ENCODE assay signal across 10 cellular contexts in the genomic region with DNA sequence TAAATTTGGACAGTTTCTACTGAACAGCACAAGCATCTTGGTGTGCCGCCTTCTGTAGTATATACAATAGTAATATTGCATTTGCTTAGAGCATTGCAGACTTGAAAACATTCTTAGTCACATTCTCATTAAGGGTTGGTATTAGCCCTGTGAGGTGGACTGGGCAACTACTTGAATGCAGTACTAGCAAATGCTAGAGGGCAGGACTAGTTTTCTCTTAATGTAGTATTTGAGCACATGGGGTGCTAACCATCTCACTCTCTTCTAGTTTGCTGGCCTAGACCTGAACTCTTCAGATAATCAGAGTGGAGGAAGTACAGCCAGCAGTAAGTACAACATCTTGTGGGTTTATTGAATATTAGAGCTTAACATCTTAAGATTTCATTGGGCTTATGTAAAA. TPM values are rescaled to one million over a fixed set of nuclear protein-coding genes. Genes with fewer than 3 reads are reported as not detected.
DNase-seq lines count a peak whose midpoint lies in the region; ATAC-seq, FAIRE-seq and TF ChIP-seq lines count a peak whose summit lies in the region.
"Had no signal": no experiment of that assay in that cellular context is flagged by ENCODE, and none has a peak within 500 bp of the region (broad histone marks: within the 10 kb centered on the region; RNA-seq: fewer than 3 reads in every experiment).

No MANE protein-coding gene starts in this region.

- peak overlapping the region; percentile 95 for H3K4me3 ChIP-seq in A549
- H3K4me3 ChIP-seq in HEK293 (ENCODE audit: low read depth, low read length) = peak overlapping the region; percentile 68
- H3K4me3 ChIP-seq in mesendoderm (ENCODE audit: low read length) = no peak overlapping the region

- peak in 1 of 2 experiments; percentile 12 for DNase-seq in A549 (ENCODE audit: low read depth in 1 of 2, low spot score in 1 of 2)
- no peak for DNase-seq in mesendoderm
- DNase-seq in CD1c-positive myeloid dendritic cell (ENCODE audit: extremely low spot score) = no peak
- DNase-seq in stimulated activated CD4-positive, alpha-beta T cell treated with anti-CD3 and anti-CD28 coated beads, Interleukin-2, amount 100 ng/mL, for 48 hours = no peak
- no peak for DNase-seq in NCI-H345 (lab: John Stamatoyannopoulos, UW)
- DNase-seq: kidney glomerular epithelial cell had no signal

- ATAC-seq in A549 (no peak), HG03139 (IDR thresholded peaks at IDR 0.05; ENCODE audit: unreplicated experiment) (no peak)

- H4K5ac ChIP-seq in mesendoderm (ENCODE audit: low read length) = no peak overlapping the region

- peak overlapping the region; percentile 88 to 98 (median 95) for H3K4me3 Mint-ChIP-seq in brain

- H3K56ac ChIP-seq in mesendoderm (ENCODE audit: low read length) = no peak overlapping the region

- peak overlapping the region in 2 of 5 experiments; percentile 8 to 51 for H3K27ac Mint-ChIP-seq in brain

- CTCF ChIA-PET in A549 (lab: Yijun Ruan, JAX) = interaction anchor here (0.6 to 1.6 kb wide), 4 partner anchors 26 to 101 kb away, joined by 3 read pairs; no protein-coding TSS in a partner anchor
- CTCF ChIA-PET in HEK293 (lab: Yijun Ruan, JAX) = interaction anchor here (0.6 to 2.0 kb wide), 2 partner anchors 35 to 120 kb away, joined by 3 to 8 read pairs; no protein-coding TSS in a partner anchor

- no peak overlapping the region for H3K23ac ChIP-seq in mesendoderm (ENCODE audit: low read length)

- H3K4ac ChIP-seq in mesendoderm (ENCODE audit: low read depth, low read length) = no peak overlapping the region

- no peaks in the 10 kb centered on the region for H3K27me3 ChIP-seq in mesendoderm (ENCODE audit: insufficient read depth, low read length, poor library complexity)

- peaks cover 9% of the 10 kb centered on the region for H3K27me3 Mint-ChIP-seq in brain

- H3K27ac ChIP-seq in A549 = no peak overlapping the region
- H3K27ac ChIP-seq in HEK293 (ENCODE audit: extremely low read depth, low read depth, low read length) = no peak overlapping the region
- H3K27ac ChIP-seq in mesendoderm (ENCODE audit: low read depth, low read length) = no peak overlapping the region

- H3K9me3 ChIP-seq in A549 = no peaks in the 10 kb centered on the region
- no peaks in the 10 kb centered on the region for H3K9me3 ChIP-seq in HEK293 (ENCODE audit: control insufficient read depth, insufficient read depth, low read depth, low read length)

- H2BK5ac ChIP-seq in mesendoderm (ENCODE audit: low read length) = no peak overlapping the region

- H3K36me3 Mint-ChIP-seq in brain = peaks cover 40% of the 10 kb centered on the region

- H3K4me2 ChIP-seq in A549 (peak overlapping the region; percentile 96), mesendoderm (ENCODE audit: low read length) (no peak overlapping the region)

- H3K18ac ChIP-seq in mesendoderm (ENCODE audit: low read length) = no peak overlapping the region

- H3K4me1 Mint-ChIP-seq in brain = peaks cover 57% of the 10 kb centered on the region

- peaks cover 45 to 61% of the 10 kb centered on the region in 2 experiments for H3K36me3 ChIP-seq in HEK293 (ENCODE audit: control insufficient read depth in 2 of 2, insufficient read depth in 1 of 2, low read length in 2 of 2)
- H3K36me3 ChIP-seq in mesendoderm (ENCODE audit: control insufficient read depth, insufficient read depth, low read length) = peaks cover 3% of the 10 kb centered on the region

- no peak for TF ChIP-seq EP300 in A549 (IDR thresholded peaks at IDR 0.05)

- H3K79me1 ChIP-seq in mesendoderm (ENCODE audit: low read length) = no peaks in the 10 kb centered on the region

- H2BK120ac ChIP-seq in mesendoderm (ENCODE audit: low read depth, low read length) = no peak overlapping the region

- no peak for TF ChIP-seq RAD21 in A549 (conservative IDR thresholded peaks at IDR 0.05 in 1 of 2, IDR thresholded peaks at IDR 0.05 in 1 of 2)

- H3K79me2 ChIP-seq in mesendoderm (ENCODE audit: control insufficient read depth, insufficient read depth, low read length) = peaks cover 64% of the 10 kb centered on the region

- H3K4me1 ChIP-seq in A549 (peaks cover 47% of the 10 kb centered on the region), HEK293 (ENCODE audit: control insufficient read depth, insufficient read depth, low read length) (peaks cover 10% of the 10 kb centered on the region), mesendoderm (ENCODE audit: control insufficient read depth, low read depth, low read length) (no peaks in the 10 kb centered on the region)

- no peak for TF ChIP-seq CTCF in A549 (IDR thresholded peaks at IDR 0.05)
- TF ChIP-seq CTCF in HEK293 (tag by site-specific recombination; IDR thresholded peaks at IDR 0.05) = no peak
- TF ChIP-seq CTCF in brain (conservative IDR thresholded peaks at IDR 0.05) = no peak

- H2BK15ac ChIP-seq in mesendoderm (replicated peaks; ENCODE audit: low read depth) = no peak overlapping the region

- no peak overlapping the region for H2AK5ac ChIP-seq in mesendoderm (ENCODE audit: low read length)

- FAIRE-seq in A549 (lab: Jason Lieb, UNC) = no peak
- FAIRE-seq: G401.6 had no signal

- peaks cover 0 to 14% (median 0%) of the 10 kb centered on the region in 5 experiments for H3K9me3 Mint-ChIP-seq in brain

- H3K9ac ChIP-seq in mesendoderm (ENCODE audit: low read length) = peak overlapping the region; percentile 22

- no peak for TF ChIP-seq POLR2A in A549 (IDR thresholded peaks at IDR 0.05; ENCODE audit: low read length)

- 22% methylated on average over 1 of the region's 1 CpG for WGBS in A549 (ENCODE audit: missing lambda C conversion rate)
- WGBS in mesendoderm (ENCODE audit: extremely low coverage, insufficient coverage, low lambda C conversion rate) = no CpG with 5 or more reads among the region's 1 CpG

- H4K8ac ChIP-seq in mesendoderm (ENCODE audit: low read depth, low read length) = no peak overlapping the region

- POLR2A ChIA-PET in A549 (lab: Yijun Ruan, JAX) = no interaction called here
- POLR2A ChIA-PET in HEK293 (lab: Yijun Ruan, JAX) = interaction anchor here (0.7 to 2.5 kb wide), 3 partner anchors 47 to 168 kb away, joined by 3 to 11 read pairs (median 5); no protein-coding TSS in a partner anchor

TF ChIP-seq in A549, 52 proteins besides CTCF, POLR2A, EP300 and RAD21:
- TF ChIP-seq, protein P1, sequence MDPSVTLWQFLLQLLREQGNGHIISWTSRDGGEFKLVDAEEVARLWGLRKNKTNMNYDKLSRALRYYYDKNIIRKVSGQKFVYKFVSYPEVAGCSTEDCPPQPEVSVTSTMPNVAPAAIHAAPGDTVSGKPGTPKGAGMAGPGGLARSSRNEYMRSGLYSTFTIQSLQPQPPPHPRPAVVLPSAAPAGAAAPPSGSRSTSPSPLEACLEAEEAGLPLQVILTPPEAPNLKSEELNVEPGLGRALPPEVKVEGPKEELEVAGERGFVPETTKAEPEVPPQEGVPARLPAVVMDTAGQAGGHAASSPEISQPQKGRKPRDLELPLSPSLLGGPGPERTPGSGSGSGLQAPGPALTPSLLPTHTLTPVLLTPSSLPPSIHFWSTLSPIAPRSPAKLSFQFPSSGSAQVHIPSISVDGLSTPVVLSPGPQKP (IDR thresholded peaks at IDR 0.05; ENCODE audit: low read depth, low read length) = no peak
- TF ChIP-seq CEBPB (IDR thresholded peaks at IDR 0.05) = no peak

TF ChIP-seq in HEK293, 187 proteins besides CTCF, POLR2A, EP300 and RAD21:
- TF ChIP-seq ZNF394 (tag by site-specific recombination; IDR thresholded peaks at IDR 0.05; ENCODE audit: borderline replicate concordance) = no peak
- TF ChIP-seq ZNF521 (tag by site-specific recombination; IDR thresholded peaks at IDR 0.05) = no peak
- no peak for TF ChIP-seq ZNF510 (tag by site-specific recombination; IDR thresholded peaks at IDR 0.05; ENCODE audit: insufficient replicate concordance)
- TF ChIP-seq SP2 (tag by site-specific recombination; IDR thresholded peaks at IDR 0.05) = no peak
- TF ChIP-seq ZNF623 (tag by site-specific recombination; IDR thresholded peaks at IDR 0.05) = no peak
- TF ChIP-seq ZNF155 (tag by site-specific recombination; IDR thresholded peaks at IDR 0.05) = no peak
- no peak for TF ChIP-seq ZNF658 (tag by site-specific recombination; IDR thresholded peaks at IDR 0.05)
- TF ChIP-seq, protein P2, sequence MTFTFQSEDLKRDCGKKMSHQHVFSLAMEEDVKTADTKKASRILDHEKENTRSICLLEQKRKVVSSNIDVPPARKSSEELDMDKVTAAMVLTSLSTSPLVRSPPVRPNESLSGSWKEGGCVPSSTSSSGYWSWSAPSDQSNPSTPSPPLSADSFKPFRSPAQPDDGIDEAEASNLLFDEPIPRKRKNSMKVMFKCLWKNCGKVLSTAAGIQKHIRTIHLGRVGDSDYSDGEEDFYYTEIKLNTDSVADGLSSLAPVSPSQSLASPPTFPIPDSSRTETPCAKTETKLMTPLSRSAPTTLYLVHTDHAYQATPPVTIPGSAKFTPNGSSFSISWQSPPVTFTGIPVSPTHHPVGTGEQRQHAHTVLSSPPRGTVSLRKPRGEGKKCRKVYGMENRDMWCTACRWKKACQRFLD (tag by site-specific recombination; IDR thresholded peaks at IDR 0.05) = no peak
- TF ChIP-seq, protein P3, sequence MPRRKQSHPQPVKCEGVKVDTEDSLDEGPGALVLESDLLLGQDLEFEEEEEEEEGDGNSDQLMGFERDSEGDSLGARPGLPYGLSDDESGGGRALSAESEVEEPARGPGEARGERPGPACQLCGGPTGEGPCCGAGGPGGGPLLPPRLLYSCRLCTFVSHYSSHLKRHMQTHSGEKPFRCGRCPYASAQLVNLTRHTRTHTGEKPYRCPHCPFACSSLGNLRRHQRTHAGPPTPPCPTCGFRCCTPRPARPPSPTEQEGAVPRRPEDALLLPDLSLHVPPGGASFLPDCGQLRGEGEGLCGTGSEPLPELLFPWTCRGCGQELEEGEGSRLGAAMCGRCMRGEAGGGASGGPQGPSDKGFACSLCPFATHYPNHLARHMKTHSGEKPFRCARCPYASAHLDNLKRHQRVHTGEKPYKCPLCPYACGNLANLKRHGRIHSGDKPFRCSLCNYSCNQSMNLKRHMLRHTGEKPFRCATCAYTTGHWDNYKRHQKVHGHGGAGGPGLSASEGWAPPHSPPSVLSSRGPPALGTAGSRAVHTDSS (tag by site-specific recombination; IDR thresholded peaks at IDR 0.05) = no peak

RNA-seq across cellular contexts. Expression of a gene that starts 3.2 kb away (rescaled TPM):
- polyA plus RNA-seq in A549 (2011; rRNA removed) (187 and 216 TPM in 2 replicates), A549 (2017; fragmentation: RNase III; extraction: RNeasy Plus Mini Kit Qiagen cat#74134 plus additional on column Dnase treatment) (341 to 390 TPM (median 371 TPM) in 3 replicates), brain (ENCODE audit: insufficient read depth, low read depth, low replicate concordance) (76.9 TPM)
- polyA plus RNA-seq in A549 (2012; cell fraction: cytosol; rRNA removed) = 32.5 and 46.8 TPM in 2 replicates
- 36.6 and 60.0 TPM in 2 replicates for polyA plus RNA-seq in A549 (2012; cell fraction: nucleus; rRNA removed)
- polyA minus RNA-seq in A549 (2011; rRNA and poly(A)+ RNA removed) = 205 and 251 TPM in 2 replicates
- 156 TPM for polyA plus RNA-seq in mesendoderm (2013, experiment 1 of 2)
- polyA plus RNA-seq in mesendoderm (2013, experiment 2 of 2) = 152 TPM
